1 cellular context compared by ENCODE assay signal in the genomic region with DNA sequence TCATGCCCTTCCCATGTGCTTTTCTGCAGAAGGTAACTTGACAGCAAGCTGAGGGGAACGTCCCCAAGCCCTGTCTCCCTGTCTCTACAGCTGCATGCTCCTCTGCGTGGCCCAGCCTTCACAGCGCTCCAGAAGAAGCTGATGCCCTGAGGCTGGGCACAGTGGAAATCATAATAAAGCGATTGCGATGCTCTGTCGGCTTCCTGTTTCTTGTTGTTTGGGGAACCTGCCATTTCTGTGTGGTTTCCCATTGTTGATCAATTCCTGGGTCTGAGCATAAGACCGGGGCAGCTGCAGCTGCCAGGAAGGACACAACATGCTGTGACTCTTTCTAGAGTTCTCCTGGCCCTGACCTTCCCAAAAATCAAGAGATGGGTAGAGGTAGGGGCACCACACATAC.
TF ChIP-seq lines count a peak whose summit lies in the region.

No MANE protein-coding gene starts in this region.

TF ChIP-seq in GM12878, 131 proteins besides CTCF, POLR2A, EP300 and RAD21:
- no peak for TF ChIP-seq MTA3 (IDR thresholded peaks at IDR 0.05; ENCODE audit: borderline replicate concordance, low read length)
- TF ChIP-seq, protein P1, sequence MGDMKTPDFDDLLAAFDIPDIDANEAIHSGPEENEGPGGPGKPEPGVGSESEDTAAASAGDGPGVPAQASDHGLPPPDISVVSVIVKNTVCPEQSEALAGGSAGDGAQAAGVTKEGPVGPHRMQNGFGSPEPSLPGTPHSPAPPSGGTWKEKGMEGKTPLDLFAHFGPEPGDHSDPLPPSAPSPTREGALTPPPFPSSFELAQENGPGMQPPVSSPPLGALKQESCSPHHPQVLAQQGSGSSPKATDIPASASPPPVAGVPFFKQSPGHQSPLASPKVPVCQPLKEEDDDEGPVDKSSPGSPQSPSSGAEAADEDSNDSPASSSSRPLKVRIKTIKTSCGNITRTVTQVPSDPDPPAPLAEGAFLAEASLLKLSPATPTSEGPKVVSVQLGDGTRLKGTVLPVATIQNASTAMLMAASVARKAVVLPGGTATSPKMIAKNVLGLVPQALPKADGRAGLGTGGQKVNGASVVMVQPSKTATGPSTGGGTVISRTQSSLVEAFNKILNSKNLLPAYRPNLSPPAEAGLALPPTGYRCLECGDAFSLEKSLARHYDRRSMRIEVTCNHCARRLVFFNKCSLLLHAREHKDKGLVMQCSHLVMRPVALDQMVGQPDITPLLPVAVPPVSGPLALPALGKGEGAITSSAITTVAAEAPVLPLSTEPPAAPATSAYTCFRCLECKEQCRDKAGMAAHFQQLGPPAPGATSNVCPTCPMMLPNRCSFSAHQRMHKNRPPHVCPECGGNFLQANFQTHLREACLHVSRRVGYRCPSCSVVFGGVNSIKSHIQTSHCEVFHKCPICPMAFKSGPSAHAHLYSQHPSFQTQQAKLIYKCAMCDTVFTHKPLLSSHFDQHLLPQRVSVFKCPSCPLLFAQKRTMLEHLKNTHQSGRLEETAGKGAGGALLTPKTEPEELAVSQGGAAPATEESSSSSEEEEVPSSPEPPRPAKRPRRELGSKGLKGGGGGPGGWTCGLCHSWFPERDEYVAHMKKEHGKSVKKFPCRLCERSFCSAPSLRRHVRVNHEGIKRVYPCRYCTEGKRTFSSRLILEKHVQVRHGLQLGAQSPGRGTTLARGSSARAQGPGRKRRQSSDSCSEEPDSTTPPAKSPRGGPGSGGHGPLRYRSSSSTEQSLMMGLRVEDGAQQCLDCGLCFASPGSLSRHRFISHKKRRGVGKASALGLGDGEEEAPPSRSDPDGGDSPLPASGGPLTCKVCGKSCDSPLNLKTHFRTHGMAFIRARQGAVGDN (IDR thresholded peaks at IDR 0.05): no peak
- no peak for TF ChIP-seq ZNF217 (IDR thresholded peaks at IDR 0.05)
- TF ChIP-seq NRF1 (conservative IDR thresholded peaks at IDR 0.05; ENCODE audit: low read depth, low read length): no peak
- TF ChIP-seq PAX5 (IDR thresholded peaks at IDR 0.05; ENCODE audit: borderline replicate concordance, low read depth, low read length): no peak
- no peak for TF ChIP-seq TAF1 (IDR thresholded peaks at IDR 0.05; ENCODE audit: borderline replicate concordance, low read depth, low read length)
- no peak for TF ChIP-seq TCF3 (IDR thresholded peaks at IDR 0.05; ENCODE audit: borderline replicate concordance, insufficient read depth, low read depth, low read length)
